In the genomic region with DNA sequence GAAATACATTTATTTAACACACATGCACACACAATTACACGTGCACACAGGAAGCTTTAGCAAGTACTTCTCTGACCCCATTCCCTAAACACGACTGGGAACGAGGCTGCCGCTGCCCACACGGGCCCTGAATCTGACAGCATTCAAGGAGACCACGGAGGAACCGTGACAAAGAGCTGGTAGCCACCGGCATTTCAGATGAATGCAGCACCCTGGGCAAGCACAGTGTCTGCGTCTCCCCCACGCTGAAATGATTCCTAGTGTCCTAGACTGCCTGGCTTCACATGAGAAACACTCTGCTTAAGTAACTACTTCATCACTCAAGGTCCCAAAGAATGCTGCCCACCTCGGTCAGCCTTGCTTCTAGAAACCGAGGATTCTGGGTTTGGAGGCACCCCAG, we compare ENCODE assay signal across 19 cellular contexts.
DNase-seq lines count a peak whose midpoint lies in the region; ATAC-seq and TF ChIP-seq lines count a peak whose summit lies in the region.
"Had no signal": no experiment of that assay in that cellular context is flagged by ENCODE, and none has a peak within 500 bp of the region (broad histone marks: within the 10 kb centered on the region; RNA-seq: fewer than 3 reads in every experiment).

No MANE protein-coding gene starts in this region.

- no peaks in the 10 kb centered on the region for H3K9me3 Mint-ChIP-seq in Calu3 (ENCODE audit: low read depth, unreplicated experiment)
- H3K9me3 Mint-ChIP-seq: memory B cell had no signal

- H3K4me1 ChIP-seq in esophagus muscularis mucosa (peaks cover 89 to 100% (median 98%) of the 10 kb centered on the region in 4 donors), ovary (ENCODE audit: insufficient read depth) (peaks cover 41% of the 10 kb centered on the region), testis (peaks cover 71% of the 10 kb centered on the region), tibial nerve (peaks cover 0 to 93% (median 70%) of the 10 kb centered on the region in 4 donors)

- intact Hi-C loops in esophagus muscularis mucosa (cut with DNase I): no loop called here
- intact Hi-C loops in ovary (cut with DNase I): no loop called here
- intact Hi-C loops in testis (cut with DNase I; ENCODE audit: low total_unique reads): no loop called here
- intact Hi-C loops in Calu3 (cut with micrococcal nuclease; ENCODE audit: unreplicated experiment): no loop called here

- no peak overlapping the region for H3K27ac Mint-ChIP-seq in Calu3 (ENCODE audit: unreplicated experiment)
- H3K27ac Mint-ChIP-seq: memory B cell had no signal

- H3K27me3 ChIP-seq in esophagus muscularis mucosa: no peaks in the 10 kb centered on the region
- H3K27me3 ChIP-seq in ovary: no peaks in the 10 kb centered on the region
- no peaks in the 10 kb centered on the region for H3K27me3 ChIP-seq in testis
- no peaks in the 10 kb centered on the region for H3K27me3 ChIP-seq in tibial nerve
- H3K27me3 ChIP-seq: right atrium auricular region had no signal

- no peaks in the 10 kb centered on the region for H3K4me1 Mint-ChIP-seq in Calu3 (ENCODE audit: low read depth, unreplicated experiment)

- H3K27me3 Mint-ChIP-seq in Calu3 (ENCODE audit: unreplicated experiment): no peaks in the 10 kb centered on the region
- H3K27me3 Mint-ChIP-seq: memory B cell had no signal

- peak overlapping the region; percentile 82 to 92 (median 90) for H3K27ac ChIP-seq in esophagus muscularis mucosa (replicated peaks in 1 of 4)
- no peak overlapping the region for H3K27ac ChIP-seq in ovary
- peak overlapping the region in 1 of 2 donors; percentile 13 for H3K27ac ChIP-seq in testis
- peak overlapping the region in 2 of 4 donors; percentile 88 to 90 for H3K27ac ChIP-seq in tibial nerve
- H3K27ac ChIP-seq: 22Rv1, RWPE1 had no signal

- no peak for ATAC-seq in activated CD4-positive, CD25-positive, alpha-beta regulatory T cell treated with anti-CD3 and anti-CD28 coated beads, Interleukin-2, amount 50 U/mL, for 24 hours

- H3K36me3 ChIP-seq in esophagus muscularis mucosa (no peaks in the 10 kb centered on the region), ovary (no peaks in the 10 kb centered on the region), testis (ENCODE audit: low read depth, missing control alignments) (no peaks in the 10 kb centered on the region), tibial nerve (no peaks in the 10 kb centered on the region)
- H3K36me3 ChIP-seq: right atrium auricular region had no signal

- 59% methylated on average over 12 of the region's 12 CpGs for WGBS in esophagus muscularis mucosa
- WGBS in ovary, 3 donors: 77 to 90% (median 87%) methylated on average over 12 of the region's 12 CpGs
- WGBS in testis, 2 donors: 69 to 76% methylated on average over 12 of the region's 12 CpGs
- 54 to 56% methylated on average over 12 of the region's 12 CpGs for WGBS in tibial nerve, 2 donors

- no peaks in the 10 kb centered on the region for H3K9me3 ChIP-seq in esophagus muscularis mucosa
- H3K9me3 ChIP-seq in ovary: no peaks in the 10 kb centered on the region
- H3K9me3 ChIP-seq in testis: no peaks in the 10 kb centered on the region
- H3K9me3 ChIP-seq in tibial nerve: no peaks in the 10 kb centered on the region
- H3K9me3 ChIP-seq: right atrium auricular region had no signal

- no peak for TF ChIP-seq CTCF in esophagus muscularis mucosa (IDR thresholded peaks at IDR 0.05)
- no peak for TF ChIP-seq CTCF in ovary (IDR thresholded peaks at IDR 0.05)
- TF ChIP-seq CTCF in testis (IDR thresholded peaks at IDR 0.05): no peak
- TF ChIP-seq CTCF in tibial nerve (IDR thresholded peaks at IDR 0.05): no peak
- TF ChIP-seq CTCF in Calu3 (IDR thresholded peaks at IDR 0.05; ENCODE audit: unreplicated experiment): no peak

- H3K4me3 Mint-ChIP-seq in Calu3 (ENCODE audit: low read depth, unreplicated experiment): no peak overlapping the region
- H3K4me3 Mint-ChIP-seq: memory B cell had no signal

- TF ChIP-seq EP300 in esophagus muscularis mucosa (IDR thresholded peaks at IDR 0.05) (no peak), ovary (IDR thresholded peaks at IDR 0.05) (no peak), tibial nerve (IDR thresholded peaks at IDR 0.05) (no peak)

- no TSS peak for BruUV-seq in Calu3 (replicated peaks; lab: Mats Ljungman, UMichigan)

- H3K4me3 ChIP-seq in esophagus muscularis mucosa: peak overlapping the region; percentile 19 to 62 (median 52)
- H3K4me3 ChIP-seq in ovary: no peak overlapping the region
- H3K4me3 ChIP-seq in testis: no peak overlapping the region
- H3K4me3 ChIP-seq in tibial nerve: no peak overlapping the region
- H3K4me3 ChIP-seq: right atrium auricular region had no signal

- DNase-seq in activated CD4-positive, CD25-positive, alpha-beta regulatory T cell treated with anti-CD3 and anti-CD28 coated beads, Interleukin-2, amount 50 U/mL, for 72 hours: peak; percentile 18
- DNase-seq in esophagus muscularis mucosa (ENCODE audit: extremely low spot score): no peak
- DNase-seq in ovary: peak in 4 of 5 donors; percentile 14 to 27 (median 14)
- peak; percentile 53 for DNase-seq in testis
- DNase-seq in tibial nerve (ENCODE audit: low spot score in 2 of 2): no peak
- DNase-seq in Calu3: no peak
- DNase-seq in NCI-H1048 (lab: John Stamatoyannopoulos, UW): no peak
- DNase-seq: central memory CD4-positive, alpha-beta T cell; effector CD4-positive, alpha-beta T cell; H7; hippocampal formation; KG1; NCI-H2081 treated with DMSO at 0.1 percent for 48 hours; stimulated activated CD4-positive, alpha-beta T cell treated with anti-CD3 and anti-CD28 coated beads, Interleukin-1b, Interleukin-23, amount 100 ng/mL, for 48 hours had no signal

- TF ChIP-seq POLR2A in esophagus muscularis mucosa (IDR thresholded peaks at IDR 0.05; ENCODE audit: low read depth): no peak
- no peak for TF ChIP-seq POLR2A in ovary (IDR thresholded peaks at IDR 0.05)
- no peak for TF ChIP-seq POLR2A in testis (IDR thresholded peaks at IDR 0.05)
- no peak for TF ChIP-seq POLR2A in tibial nerve (IDR thresholded peaks at IDR 0.05)

- CTCF ChIA-PET in Calu3 (lab: Charles Lee): no interaction called here

- peaks cover 3% of the 10 kb centered on the region for H3K36me3 Mint-ChIP-seq in Calu3 (ENCODE audit: insufficient read depth, unreplicated experiment)
- H3K36me3 Mint-ChIP-seq: memory B cell had no signal

Comparison
In these comparisons a context has a peak if more than half of its experiments do, and no peak if none do; other contexts are left out.
1. DNase-seq: peak in activated CD4-positive, CD25-positive, alpha-beta regulatory T cell treated with anti-CD3 and anti-CD28 coated beads, Interleukin-2, amount 50 U/mL, for 72 hours (single experiment), ovary (4 of 5) and testis (single experiment); none in esophagus muscularis mucosa (single experiment), tibial nerve (0 of 2), Calu3 (single experiment) and NCI-H1048 (single experiment).
2. H3K27ac ChIP-seq: peak in esophagus muscularis mucosa (4 of 4); none in ovary (0 of 2).
3. H3K4me3 ChIP-seq: peak in esophagus muscularis mucosa (4 of 4); none in ovary (single experiment), testis (0 of 2) and tibial nerve (0 of 4).